8 cellular contexts compared by ENCODE assay signal in the genomic region with DNA sequence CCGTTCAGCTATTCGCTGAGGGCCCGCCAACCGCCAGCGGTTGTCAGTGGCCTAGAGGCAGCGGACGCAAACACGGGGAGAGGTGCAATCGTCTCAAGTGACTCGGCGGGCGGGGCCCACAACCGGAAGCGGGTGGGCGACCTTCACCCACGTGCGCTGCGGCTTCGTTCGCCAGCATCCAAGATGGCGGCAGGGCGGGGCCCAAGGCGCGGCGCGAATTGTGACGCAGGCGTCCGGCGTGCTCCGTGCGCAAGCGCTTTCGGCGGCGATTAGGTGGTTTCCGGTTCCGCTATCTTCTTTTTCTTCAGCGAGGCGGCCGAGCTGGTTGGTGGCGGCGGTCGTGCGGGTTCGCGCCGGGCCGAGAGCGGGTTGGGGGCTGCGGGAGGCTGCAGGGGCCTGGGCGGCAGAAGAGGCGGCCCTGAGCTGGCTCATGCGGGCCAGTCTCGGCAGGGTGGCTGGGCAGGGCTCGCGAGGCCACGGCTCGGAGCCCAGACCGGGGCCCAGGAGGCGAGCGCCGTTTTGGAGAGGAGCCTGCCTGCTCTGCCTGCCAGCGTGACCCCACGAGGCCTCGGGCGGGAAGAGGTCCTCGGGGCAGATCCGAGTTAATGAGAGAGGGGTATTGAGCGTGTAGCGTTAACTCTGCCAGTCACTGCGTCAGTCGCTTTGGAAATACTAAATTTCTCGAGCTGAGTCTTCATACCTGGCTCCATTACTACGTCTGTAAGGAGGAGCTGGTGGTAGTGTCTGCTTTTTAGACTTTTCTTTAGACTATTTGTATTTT. TPM values are rescaled to one million over a fixed set of nuclear protein-coding genes. Genes with fewer than 3 reads are reported as not detected.
DNase-seq lines count a peak whose midpoint lies in the region; ATAC-seq and TF ChIP-seq lines count a peak whose summit lies in the region.

A gene (plus strand): TSS at position 294 of the 781 bp plus-strand sequence. CDS start 1,444 bp downstream, outside the sequence.

- peaks cover 63% of the 10 kb centered on the region for H3K36me3 Mint-ChIP-seq in T-helper 2 cell treated with Interferon-gamma antibody and Interleukin-4, amounts not matched to agents 5 μg/mL and 100 μg/mL, for 36 hours (ENCODE audit: low read depth)

- 0% methylated on average over 63 to 75 of the region's 75 CpGs for WGBS in aorta, 2 donors

- H3K36me3 ChIP-seq in ascending aorta, result peaks cover 56 to 60% of the 10 kb centered on the region in 2 donors
- H3K36me3 ChIP-seq in right atrium auricular region, result peaks cover 61% of the 10 kb centered on the region
- peaks cover 31% of the 10 kb centered on the region for H3K36me3 ChIP-seq in rectal smooth muscle tissue (ENCODE audit: control insufficient read depth, insufficient read depth, low read length)
- peaks cover 3 to 7% of the 10 kb centered on the region in 2 donors for H3K36me3 ChIP-seq in aorta (ENCODE audit: control insufficient read depth in 1 of 2, insufficient read depth in 2 of 2, low read length in 1 of 2)

- H3K9ac ChIP-seq in rectal smooth muscle tissue (ENCODE audit: low read length), result peak within 1 kb of the TSS; percentile 74

- intact Hi-C loops in ascending aorta (cut with DNase I) (loop anchor here (1.0 to 5.0 kb wide), 5 partner anchors 14 to 348 kb away; a partner anchor contains a TSS), aorta (cut with DNase I) (loop anchor here (1.0 to 10.0 kb wide), 2 partner anchors 97 to 348 kb away; a partner anchor contains a TSS)

- H3K4me3 Mint-ChIP-seq in T-helper 2 cell treated with Interferon-gamma antibody and Interleukin-4, amounts not matched to agents 5 μg/mL and 100 μg/mL, for 36 hours, result peak within 1 kb of the TSS; percentile 91

- peak; percentile 90 to 94 for DNase-seq in NCI-H1930 (lab: John Stamatoyannopoulos, UW)
- DNase-seq in T-helper 2 cell treated with Interferon-gamma antibody and Interleukin-4, amounts not matched to agents 5 μg/mL and 100 μg/mL, for 36 hours (ENCODE audit: low spot score), result peak; percentile 100
- DNase-seq in ascending aorta (ENCODE audit: low spot score in 2 of 2), result peak; percentile 92 to 99
- DNase-seq in right atrium auricular region (ENCODE audit: low spot score), result peak; percentile 99
- DNase-seq in aorta, result peak; percentile 99 to 100

- H3K4me1 ChIP-seq in ascending aorta (peaks cover 11 to 15% of the 10 kb centered on the region in 2 donors), right atrium auricular region (peaks cover 0 to 22% of the 10 kb centered on the region in 2 donors), rectal smooth muscle tissue (ENCODE audit: control insufficient read depth, insufficient read depth, low read length) (peaks cover 10% of the 10 kb centered on the region), aorta (ENCODE audit: control insufficient read depth in 1 of 2, insufficient read depth in 2 of 2, low read length in 2 of 2) (peaks cover 0 to 3% of the 10 kb centered on the region in 2 donors)

- H3K9me3 ChIP-seq in ascending aorta (no peaks in the 10 kb centered on the region), right atrium auricular region (no peaks in the 10 kb centered on the region), aorta (ENCODE audit: control insufficient read depth, low read length) (no peaks in the 10 kb centered on the region)

- ATAC-seq in GM18499 (IDR thresholded peaks at IDR 0.05; ENCODE audit: insufficient read depth, unreplicated experiment) (peak; percentile 71), HG02943 (IDR thresholded peaks at IDR 0.05; ENCODE audit: low read depth, unreplicated experiment) (peak; percentile 84), aorta (ENCODE audit: low FRiP score) (peak; percentile 96)

- peak within 1 kb of the TSS; percentile 74 to 83 for H3K4me3 ChIP-seq in ascending aorta
- peak within 1 kb of the TSS; percentile 83 to 98 for H3K4me3 ChIP-seq in right atrium auricular region
- H3K4me3 ChIP-seq in rectal smooth muscle tissue (ENCODE audit: low read length), result peak within 1 kb of the TSS; percentile 81
- H3K4me3 ChIP-seq in aorta (ENCODE audit: low read length in 2 of 2), result peak within 1 kb of the TSS; percentile 80 to 94

- TF ChIP-seq CTCF in ascending aorta (IDR thresholded peaks at IDR 0.05) (no peak), right atrium auricular region (IDR thresholded peaks at IDR 0.05) (no peak)

- peaks cover 10% of the 10 kb centered on the region for H3K4me1 Mint-ChIP-seq in T-helper 2 cell treated with Interferon-gamma antibody and Interleukin-4, amounts not matched to agents 5 μg/mL and 100 μg/mL, for 36 hours (ENCODE audit: low read depth)

- peak within 1 kb of the TSS; percentile 95 for H3K27ac Mint-ChIP-seq in T-helper 2 cell treated with Interferon-gamma antibody and Interleukin-4, amounts not matched to agents 5 μg/mL and 100 μg/mL, for 36 hours

- no peaks in the 10 kb centered on the region for H3K27me3 Mint-ChIP-seq in T-helper 2 cell treated with Interferon-gamma antibody and Interleukin-4, amounts not matched to agents 5 μg/mL and 100 μg/mL, for 36 hours (ENCODE audit: low read depth)

- H3K27ac ChIP-seq in ascending aorta (peak within 1 kb of the TSS; percentile 84 to 95), right atrium auricular region (peak within 1 kb of the TSS; percentile 91 to 97), rectal smooth muscle tissue (ENCODE audit: low read depth, low read length) (peak within 1 kb of the TSS; percentile 91), aorta (ENCODE audit: low read depth in 1 of 2, low read length in 2 of 2) (peak within 1 kb of the TSS in 1 of 2 donors; percentile 77)

- H3K9me3 Mint-ChIP-seq in T-helper 2 cell treated with Interferon-gamma antibody and Interleukin-4, amounts not matched to agents 5 μg/mL and 100 μg/mL, for 36 hours, result no peaks in the 10 kb centered on the region

- no peaks in the 10 kb centered on the region for H3K27me3 ChIP-seq in ascending aorta
- H3K27me3 ChIP-seq in right atrium auricular region, result no peaks in the 10 kb centered on the region
- H3K27me3 ChIP-seq in rectal smooth muscle tissue (ENCODE audit: control insufficient read depth, insufficient read depth, low read length), result no peaks in the 10 kb centered on the region
- no peaks in the 10 kb centered on the region for H3K27me3 ChIP-seq in aorta (ENCODE audit: control insufficient read depth in 1 of 2, insufficient read depth in 2 of 2, low read length in 1 of 2)

RNA-seq across cellular contexts. Expression of the gene that starts here (rescaled TPM):
- total RNA-seq in ascending aorta (554 TPM), right atrium auricular region (100 to 1,000 TPM; 272 to 543 TPM), aorta (100 to 1,000 TPM; 750 to 787 TPM)
- 1,000 to 10,000 TPM; 1,225 to 1,252 TPM for polyA plus RNA-seq in aorta
